Comparison of ENCODE assay signal across 8 cellular contexts in genomic region chr3:178966299-178967183, GRCh38.
DNase-seq lines count a peak whose midpoint lies in the region; ATAC-seq and TF ChIP-seq lines count a peak whose summit lies in the region.

No MANE protein-coding gene starts in this region.

- H3K27me3 Mint-ChIP-seq in activated naive CD8-positive, alpha-beta T cell treated with anti-CD3 and anti-CD28 coated beads for 36 hours, result no peaks in the 10 kb centered on the region

- H3K27ac Mint-ChIP-seq in activated naive CD8-positive, alpha-beta T cell treated with anti-CD3 and anti-CD28 coated beads for 36 hours, result peak overlapping the region; percentile 19

- no peaks in the 10 kb centered on the region for H3K27me3 ChIP-seq in right cardiac atrium (ENCODE audit: control insufficient read depth, insufficient read depth)
- H3K27me3 ChIP-seq in suprapubic skin, result no peaks in the 10 kb centered on the region

- no peak for TF ChIP-seq POLR2A in suprapubic skin (IDR thresholded peaks at IDR 0.05)

- H3K9me3 ChIP-seq in right cardiac atrium (ENCODE audit: control insufficient read depth, low read length) (no peaks in the 10 kb centered on the region), suprapubic skin (no peaks in the 10 kb centered on the region)

- H3K36me3 ChIP-seq in suprapubic skin, result no peaks in the 10 kb centered on the region

- peak in 1 of 2 donors; percentile 43 for TF ChIP-seq CTCF in suprapubic skin (IDR thresholded peaks at IDR 0.05)

- peak; percentile 58 for DNase-seq in NCI-H1694 treated with DMSO at 0.1 percent for 48 hours (lab: John Stamatoyannopoulos, UW)
- no peak for DNase-seq in NCI-H1694 (lab: John Stamatoyannopoulos, UW)
- peak; percentile 62 for DNase-seq in NCI-H146 (lab: John Stamatoyannopoulos, UW)
- DNase-seq in activated naive CD8-positive, alpha-beta T cell treated with anti-CD3 and anti-CD28 coated beads for 36 hours, result no peak
- peak in 1 of 3 donors; percentile 36 for DNase-seq in right cardiac atrium
- DNase-seq in suprapubic skin (ENCODE audit: low spot score in 2 of 2), result no peak
- DNase-seq in activated effector memory CD4-positive, alpha-beta T cell treated with anti-CD3 and anti-CD28 coated beads, Interleukin-2, amount 50 U/mL, for 16 hours, result no peak

- no peak overlapping the region for H3K4me3 Mint-ChIP-seq in activated naive CD8-positive, alpha-beta T cell treated with anti-CD3 and anti-CD28 coated beads for 36 hours

- H3K4me3 ChIP-seq in right cardiac atrium (ENCODE audit: low read length), result peak overlapping the region; percentile 2
- peak overlapping the region; percentile 15 for H3K4me3 ChIP-seq in suprapubic skin

- no peaks in the 10 kb centered on the region for H3K4me1 ChIP-seq in right cardiac atrium (ENCODE audit: control insufficient read depth, insufficient read depth, low read length)
- peaks cover 16% of the 10 kb centered on the region for H3K4me1 ChIP-seq in suprapubic skin

- WGBS in right cardiac atrium, result 21% methylated on average over 6 of the region's 6 CpGs
- WGBS in suprapubic skin, result 29% methylated on average over 6 of the region's 6 CpGs

- ATAC-seq in HG02623 (IDR thresholded peaks at IDR 0.05; ENCODE audit: unreplicated experiment) (peak; percentile 28), right cardiac atrium (peak; percentile 28 to 48)

- no peak for TF ChIP-seq EP300 in suprapubic skin (IDR thresholded peaks at IDR 0.05)

- intact Hi-C loops in right cardiac atrium (cut with DNase I), result loop anchor here in 3 of 4 donors (5.0 to 10.0 kb wide), 3 partner anchors 432 to 534 kb away; partner anchors contain the start of gene KCNMB2 (in 1 of the 3)

- no peak overlapping the region for H3K27ac ChIP-seq in right cardiac atrium (ENCODE audit: low read length)
- H3K27ac ChIP-seq in suprapubic skin, result peak overlapping the region; percentile 23

- H3K4me1 Mint-ChIP-seq in activated naive CD8-positive, alpha-beta T cell treated with anti-CD3 and anti-CD28 coated beads for 36 hours, result peaks cover 21% of the 10 kb centered on the region

- H3K9me3 Mint-ChIP-seq in activated naive CD8-positive, alpha-beta T cell treated with anti-CD3 and anti-CD28 coated beads for 36 hours, result no peaks in the 10 kb centered on the region

- H3K36me3 Mint-ChIP-seq in activated naive CD8-positive, alpha-beta T cell treated with anti-CD3 and anti-CD28 coated beads for 36 hours, result peaks cover 3% of the 10 kb centered on the region

Comparison
In these comparisons a context has a peak if more than half of its experiments do, and no peak if none do; other contexts are left out.
1. DNase-seq: peak in NCI-H1694 treated with DMSO at 0.1 percent for 48 hours (single experiment) and NCI-H146 (single experiment); none in NCI-H1694 (single experiment), activated naive CD8-positive, alpha-beta T cell treated with anti-CD3 and anti-CD28 coated beads for 36 hours (single experiment), suprapubic skin (0 of 2) and activated effector memory CD4-positive, alpha-beta T cell treated with anti-CD3 and anti-CD28 coated beads, Interleukin-2, amount 50 U/mL, for 16 hours (single experiment).